In the genomic region with DNA sequence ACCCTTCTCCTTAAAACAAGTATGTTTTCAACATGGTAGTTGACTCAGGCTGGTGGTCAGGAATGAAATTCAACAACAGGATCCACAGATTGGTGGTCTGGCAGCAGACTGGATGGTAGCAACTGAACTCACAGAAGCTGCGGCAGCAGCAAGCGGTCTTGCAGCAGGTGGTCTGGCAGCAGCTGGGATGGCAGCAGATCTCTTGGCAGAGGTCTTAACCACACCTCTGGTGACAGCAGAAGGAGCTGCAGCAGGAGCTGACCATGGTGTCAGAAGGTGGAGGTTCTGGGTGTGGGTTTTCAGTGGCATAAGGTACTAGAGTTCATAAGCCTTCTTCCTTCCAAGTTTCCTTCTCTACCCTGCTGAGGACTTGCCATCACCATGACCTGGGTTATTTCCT, we compare ENCODE assay signal across 23 cellular contexts. TPM values are rescaled to one million over a fixed set of nuclear protein-coding genes. Genes with fewer than 3 reads are reported as not detected.
"Had no signal": no experiment of that assay in that cellular context is flagged by ENCODE, and none has a peak within 500 bp of the region (broad histone marks: within the 10 kb centered on the region; RNA-seq: fewer than 3 reads in every experiment).

No MANE protein-coding gene starts in this region.

- H3K27me3 ChIP-seq: breast epithelium, Peyer's patch had no signal

- H3K27ac ChIP-seq: breast epithelium, Peyer's patch had no signal

- H3K4me3 ChIP-seq: breast epithelium, Peyer's patch had no signal

- DNase-seq: activated CD4-positive, alpha-beta T cell treated with anti-CD3 and anti-CD28 coated beads for 4 hours; activated CD8-positive, alpha-beta memory T cell treated with anti-CD3 and anti-CD28 coated beads, Interleukin-2, amount 50 U/mL, for 4 hours; activated CD8-positive, alpha-beta T cell treated with anti-CD3 and anti-CD28 coated beads for 36 hours; activated gamma-delta T cell treated with Interleukin-2 at 50 U/mL for 16 hours; activated naive CD4-positive, alpha-beta T cell treated with anti-CD3 and anti-CD28 coated beads, Interleukin-2, amount 10 ng/mL, durations not matched to agents 7 days and 5 days; activated naive CD8-positive, alpha-beta T cell treated with anti-CD3 and anti-CD28 coated beads for 36 hours; activated T-cell treated with anti-CD3 and anti-CD28 coated beads, Interleukin-2, amount 50 U/mL, for 72 hours; anterior cingulate cortex; central memory CD4-positive, alpha-beta T cell; MM.1S; NCI-H146; NCI-H187 treated with DMSO at 0.1 percent for 48 hours; NCI-H2081 treated with DMSO at 0.1 percent for 48 hours; NCI-H446; NCI-H524; NCI-H774; Peyer's patch; SHP77 had no signal

- H3K9me3 ChIP-seq: breast epithelium, Peyer's patch had no signal

- H3K4me1 ChIP-seq: breast epithelium had no signal

- H3K36me3 ChIP-seq: breast epithelium, Peyer's patch had no signal

RNA-seq across cellular contexts. Expression of gene KRTAP4-1, which starts 2.2 kb away (rescaled TPM):
- total RNA-seq: activated CD8-positive, alpha-beta T cell treated with anti-CD3 and anti-CD28 coated beads for 36 hours; activated naive CD8-positive, alpha-beta T cell treated with anti-CD3 and anti-CD28 coated beads for 36 hours; activated T-cell treated with anti-CD3 and anti-CD28 coated beads, Interleukin-2, amount 50 U/mL, for 72 hours; activated T-helper 2 cell treated with anti-CD3 and anti-CD28 coated beads, Interferon-gamma antibody, Interleukin-2, Interleukin-4, amounts not matched to agents 10 μg/mL and 5 μg/mL and 100 μg/mL, durations not matched to agents 14 hours and 24 hours and 36 hours; breast epithelium; chondrocyte; Peyer's patch; SK-MEL-5 had no signal
- polyA plus RNA-seq: adipose tissue had no signal

RNA-seq across cellular contexts. Expression of gene KRTAP9-1, which starts 2.8 kb away (rescaled TPM):
- total RNA-seq: activated CD8-positive, alpha-beta T cell treated with anti-CD3 and anti-CD28 coated beads for 36 hours; activated naive CD8-positive, alpha-beta T cell treated with anti-CD3 and anti-CD28 coated beads for 36 hours; activated T-cell treated with anti-CD3 and anti-CD28 coated beads, Interleukin-2, amount 50 U/mL, for 72 hours; activated T-helper 2 cell treated with anti-CD3 and anti-CD28 coated beads, Interferon-gamma antibody, Interleukin-2, Interleukin-4, amounts not matched to agents 10 μg/mL and 5 μg/mL and 100 μg/mL, durations not matched to agents 14 hours and 24 hours and 36 hours; breast epithelium; chondrocyte; Peyer's patch; SK-MEL-5 had no signal
- polyA plus RNA-seq: adipose tissue had no signal

RNA-seq across cellular contexts. Expression of gene KRTAP4-2, which starts 8.9 kb away (rescaled TPM):
- total RNA-seq: activated CD8-positive, alpha-beta T cell treated with anti-CD3 and anti-CD28 coated beads for 36 hours; activated naive CD8-positive, alpha-beta T cell treated with anti-CD3 and anti-CD28 coated beads for 36 hours; activated T-cell treated with anti-CD3 and anti-CD28 coated beads, Interleukin-2, amount 50 U/mL, for 72 hours; activated T-helper 2 cell treated with anti-CD3 and anti-CD28 coated beads, Interferon-gamma antibody, Interleukin-2, Interleukin-4, amounts not matched to agents 10 μg/mL and 5 μg/mL and 100 μg/mL, durations not matched to agents 14 hours and 24 hours and 36 hours; breast epithelium; chondrocyte; Peyer's patch; SK-MEL-5 had no signal
- polyA plus RNA-seq: adipose tissue had no signal

RNA-seq across cellular contexts. Expression of gene KRTAP4-3, which starts 18.9 kb away (rescaled TPM):
- total RNA-seq: activated CD8-positive, alpha-beta T cell treated with anti-CD3 and anti-CD28 coated beads for 36 hours; activated naive CD8-positive, alpha-beta T cell treated with anti-CD3 and anti-CD28 coated beads for 36 hours; activated T-cell treated with anti-CD3 and anti-CD28 coated beads, Interleukin-2, amount 50 U/mL, for 72 hours; activated T-helper 2 cell treated with anti-CD3 and anti-CD28 coated beads, Interferon-gamma antibody, Interleukin-2, Interleukin-4, amounts not matched to agents 10 μg/mL and 5 μg/mL and 100 μg/mL, durations not matched to agents 14 hours and 24 hours and 36 hours; breast epithelium; chondrocyte; Peyer's patch; SK-MEL-5 had no signal
- polyA plus RNA-seq: adipose tissue had no signal

RNA-seq across cellular contexts. Expression of gene KRTAP4-4, which starts 26.3 kb away (rescaled TPM):
- total RNA-seq: activated CD8-positive, alpha-beta T cell treated with anti-CD3 and anti-CD28 coated beads for 36 hours; activated naive CD8-positive, alpha-beta T cell treated with anti-CD3 and anti-CD28 coated beads for 36 hours; activated T-cell treated with anti-CD3 and anti-CD28 coated beads, Interleukin-2, amount 50 U/mL, for 72 hours; activated T-helper 2 cell treated with anti-CD3 and anti-CD28 coated beads, Interferon-gamma antibody, Interleukin-2, Interleukin-4, amounts not matched to agents 10 μg/mL and 5 μg/mL and 100 μg/mL, durations not matched to agents 14 hours and 24 hours and 36 hours; breast epithelium; chondrocyte; Peyer's patch; SK-MEL-5 had no signal
- polyA plus RNA-seq: adipose tissue had no signal
